In genomic region chr4:109473824-109474223, GRCh38 we compare ENCODE assay signal across 18 cellular contexts. TPM values are rescaled to one million over a fixed set of nuclear protein-coding genes. Genes with fewer than 3 reads are reported as not detected.
DNase-seq lines count a peak whose midpoint lies in the region; ATAC-seq lines count a peak whose summit lies in the region.
"Had no signal": no experiment of that assay in that cellular context is flagged by ENCODE, and none has a peak within 500 bp of the region (broad histone marks: within the 10 kb centered on the region; RNA-seq: fewer than 3 reads in every experiment).

No MANE protein-coding gene starts in this region.

- H3K4me3 Mint-ChIP-seq in activated T-cell treated with anti-CD3 and anti-CD28 coated beads, Interleukin-2, amount 50 U/mL, for 72 hours: no peak overlapping the region
- H3K4me3 Mint-ChIP-seq in activated T-helper 17 cell treated with anti-CD3 and anti-CD28 coated beads, Interleukin-2, amount 50 U/mL, for 72 hours: peak overlapping the region; percentile 45
- no peak overlapping the region for H3K4me3 Mint-ChIP-seq in central memory CD8-positive, alpha-beta T cell
- H3K4me3 Mint-ChIP-seq: HFFc6 had no signal

- H3K27ac Mint-ChIP-seq in activated T-cell treated with anti-CD3 and anti-CD28 coated beads, Interleukin-2, amount 50 U/mL, for 72 hours: peak overlapping the region; percentile 15
- H3K27ac Mint-ChIP-seq in activated T-helper 17 cell treated with anti-CD3 and anti-CD28 coated beads, Interleukin-2, amount 50 U/mL, for 72 hours: peak overlapping the region; percentile 87
- peak overlapping the region; percentile 8 for H3K27ac Mint-ChIP-seq in central memory CD8-positive, alpha-beta T cell (ENCODE audit: low read depth)
- H3K27ac Mint-ChIP-seq: HFFc6 had no signal

- peaks cover 1 to 16% of the 10 kb centered on the region in 2 donors for H3K36me3 Mint-ChIP-seq in activated T-cell treated with anti-CD3 and anti-CD28 coated beads, Interleukin-2, amount 50 U/mL, for 72 hours (ENCODE audit: insufficient read depth in 2 of 2)
- peaks cover 71% of the 10 kb centered on the region for H3K36me3 Mint-ChIP-seq in activated T-helper 17 cell treated with anti-CD3 and anti-CD28 coated beads, Interleukin-2, amount 50 U/mL, for 72 hours (ENCODE audit: low read depth)
- H3K36me3 Mint-ChIP-seq in central memory CD8-positive, alpha-beta T cell (ENCODE audit: insufficient read depth): peaks cover 23% of the 10 kb centered on the region

- no peaks in the 10 kb centered on the region for H3K9me3 Mint-ChIP-seq in activated T-cell treated with anti-CD3 and anti-CD28 coated beads, Interleukin-2, amount 50 U/mL, for 72 hours
- no peaks in the 10 kb centered on the region for H3K9me3 Mint-ChIP-seq in activated T-helper 17 cell treated with anti-CD3 and anti-CD28 coated beads, Interleukin-2, amount 50 U/mL, for 72 hours
- no peaks in the 10 kb centered on the region for H3K9me3 Mint-ChIP-seq in central memory CD8-positive, alpha-beta T cell
- H3K9me3 Mint-ChIP-seq: HFFc6 had no signal

- DNase-seq in activated T-cell treated with anti-CD3 and anti-CD28 coated beads, Interleukin-2, amount 50 U/mL, for 72 hours: no peak
- no peak for DNase-seq in activated T-cell treated with anti-CD3 and anti-CD28 coated beads for 4 hours
- DNase-seq in central memory CD8-positive, alpha-beta T cell (ENCODE audit: low spot score in 2 of 2): no peak
- DNase-seq in stimulated activated naive CD8-positive, alpha-beta T cell treated with anti-CD3 and anti-CD28 coated beads, Interleukin-15, Interleukin-2, amounts not matched to agents 100 U/mL and 50 U/mL, for 24 hours: no peak
- DNase-seq in dedifferentiated amniotic fluid mesenchymal stem cell (ENCODE audit: extremely low spot score): no peak
- no peak for DNase-seq in iPS-NIHi7 (ENCODE audit: extremely low spot score)
- DNase-seq: C1 segment of cervical spinal cord, DMS 273 treated with DMSO at 0.1 percent for 48 hours, GDM1, HFFc6, KG1, NCI-H1048, NCI-H1436 treated with DMSO at 0.1 percent for 48 hours, NCI-H2081, NCI-H774, PC-3 had no signal

- peaks cover 56% of the 10 kb centered on the region for H3K4me1 Mint-ChIP-seq in activated T-cell treated with anti-CD3 and anti-CD28 coated beads, Interleukin-2, amount 50 U/mL, for 72 hours (ENCODE audit: low read depth)
- peaks cover 20% of the 10 kb centered on the region for H3K4me1 Mint-ChIP-seq in activated T-helper 17 cell treated with anti-CD3 and anti-CD28 coated beads, Interleukin-2, amount 50 U/mL, for 72 hours
- peaks cover 37% of the 10 kb centered on the region for H3K4me1 Mint-ChIP-seq in central memory CD8-positive, alpha-beta T cell

- ATAC-seq in activated T-cell treated with anti-CD3 and anti-CD28 coated beads, Interleukin-2, amount 50 U/mL, for 72 hours (replicated peaks in 1 of 2): peak; percentile 59 to 68
- ATAC-seq in activated T-helper 17 cell treated with anti-CD3 and anti-CD28 coated beads, Interleukin-2, amount 50 U/mL, for 72 hours (replicated peaks): peak; percentile 81
- ATAC-seq in central memory CD8-positive, alpha-beta T cell (replicated peaks; ENCODE audit: extremely low read depth, poor library complexity, severe bottlenecking): no peak
- peak; percentile 55 for ATAC-seq in stimulated activated naive CD8-positive, alpha-beta T cell treated with anti-CD3 and anti-CD28 coated beads, Interleukin-15, Interleukin-2, amounts not matched to agents 100 U/mL and 50 U/mL, for 24 hours
- ATAC-seq in HG03442 (IDR thresholded peaks at IDR 0.05; ENCODE audit: unreplicated experiment): no peak
- ATAC-seq: PC-3 had no signal

- no peaks in the 10 kb centered on the region for H3K27me3 Mint-ChIP-seq in activated T-cell treated with anti-CD3 and anti-CD28 coated beads, Interleukin-2, amount 50 U/mL, for 72 hours (ENCODE audit: low read depth)
- H3K27me3 Mint-ChIP-seq in activated T-helper 17 cell treated with anti-CD3 and anti-CD28 coated beads, Interleukin-2, amount 50 U/mL, for 72 hours: no peaks in the 10 kb centered on the region
- no peaks in the 10 kb centered on the region for H3K27me3 Mint-ChIP-seq in central memory CD8-positive, alpha-beta T cell

RNA-seq across cellular contexts. Expression of gene SEC24B, which starts 40.2 kb away (rescaled TPM):
- total RNA-seq in activated T-cell treated with anti-CD3 and anti-CD28 coated beads, Interleukin-2, amount 50 U/mL, for 72 hours: 10 to 100 TPM; 25.0 to 25.8 TPM
- 10 to 100 TPM; 25.2 to 28.1 TPM for total RNA-seq in activated T-helper 17 cell treated with anti-CD3 and anti-CD28 coated beads, Interleukin-2, amount 50 U/mL, for 72 hours

Comparison
In these comparisons a context has a peak if more than half of its experiments do, and no peak if none do; other contexts are left out.
1. ATAC-seq: peak in activated T-cell treated with anti-CD3 and anti-CD28 coated beads, Interleukin-2, amount 50 U/mL, for 72 hours (2 of 2), activated T-helper 17 cell treated with anti-CD3 and anti-CD28 coated beads, Interleukin-2, amount 50 U/mL, for 72 hours (single experiment) and stimulated activated naive CD8-positive, alpha-beta T cell treated with anti-CD3 and anti-CD28 coated beads, Interleukin-15, Interleukin-2, amounts not matched to agents 100 U/mL and 50 U/mL, for 24 hours (single experiment); none in central memory CD8-positive, alpha-beta T cell (single experiment) and HG03442 (single experiment).
2. H3K27ac Mint-ChIP-seq: peak in every context shown above with its lines; median percentile 87 in activated T-helper 17 cell treated with anti-CD3 and anti-CD28 coated beads, Interleukin-2, amount 50 U/mL, for 72 hours; 15 in activated T-cell treated with anti-CD3 and anti-CD28 coated beads, Interleukin-2, amount 50 U/mL, for 72 hours; 8 in central memory CD8-positive, alpha-beta T cell.